1 cellular context compared by ENCODE assay signal in genomic region chr19:10699650-10700335, GRCh38.
TF ChIP-seq lines count a peak whose summit lies in the region.

No MANE protein-coding gene starts in this region.

TF ChIP-seq in HepG2, 621 proteins besides CTCF, POLR2A, EP300 and RAD21 (continued from another document):
- TF ChIP-seq ZBTB14 (CRISPR knock-in tag; IDR thresholded peaks at IDR 0.05), result no peak
- TF ChIP-seq ZFP41 (CRISPR knock-in tag; IDR thresholded peaks at IDR 0.05; ENCODE audit: borderline replicate concordance), result no peak
- no peak for TF ChIP-seq CHD4 (IDR thresholded peaks at IDR 0.05; ENCODE audit: borderline replicate concordance, low read length)
